ENCODE assay signal across 16 cellular contexts in the genomic region with DNA sequence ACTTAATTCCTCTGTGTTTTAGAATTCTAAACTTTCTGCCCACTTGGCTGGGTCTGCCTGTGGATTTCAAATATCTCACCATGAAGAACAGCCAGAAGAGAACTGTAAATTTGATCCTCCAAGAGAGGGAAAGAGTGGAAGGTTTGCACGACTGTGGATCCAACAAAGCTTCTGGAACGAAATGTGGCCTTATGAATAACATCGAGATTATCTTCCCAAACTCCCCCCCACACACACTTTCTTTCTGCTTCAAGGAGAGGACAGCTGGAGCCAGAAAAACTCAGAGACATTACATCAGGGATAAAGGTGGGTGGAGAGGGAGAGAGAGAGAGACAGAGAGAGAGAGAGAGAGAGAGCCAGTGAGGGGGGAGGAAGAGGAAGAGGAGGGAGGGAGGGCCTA.
"Had no signal": no experiment of that assay in that cellular context is flagged by ENCODE, and none has a peak within 500 bp of the region (broad histone marks: within the 10 kb centered on the region; RNA-seq: fewer than 3 reads in every experiment).

No MANE protein-coding gene starts in this region.

- H3K9me3 Mint-ChIP-seq: activated naive CD8-positive, alpha-beta T cell treated with anti-CD3 and anti-CD28 coated beads, Interleukin-2, amount 10 ng/mL, durations not matched to agents 7 days and 5 days; dendritic cell treated with granulocyte-macrophage colony-stimulating factor and Interleukin-4, amounts not matched to agents 40 ng/mL and 50 ng/mL, for 4 days had no signal

- H3K36me3 Mint-ChIP-seq: activated naive CD8-positive, alpha-beta T cell treated with anti-CD3 and anti-CD28 coated beads, Interleukin-2, amount 10 ng/mL, durations not matched to agents 7 days and 5 days had no signal

- H3K4me1 ChIP-seq: right lobe of liver, stomach had no signal

- H3K36me3 ChIP-seq: neutrophil, right lobe of liver, stomach had no signal

- H3K4me3 ChIP-seq: right lobe of liver, stomach had no signal

- H3K27me3 ChIP-seq: right lobe of liver had no signal

- H3K27me3 Mint-ChIP-seq: dendritic cell treated with granulocyte-macrophage colony-stimulating factor and Interleukin-4, amounts not matched to agents 40 ng/mL and 50 ng/mL, for 4 days had no signal

- DNase-seq: activated CD4-positive, alpha-beta T cell treated with anti-CD3 and anti-CD28 coated beads for 1 hour; activated CD4-positive, alpha-beta T cell treated with anti-CD3 and anti-CD28 coated beads, Interleukin-2, amount 50 U/mL, for 4 hours; activated naive CD4-positive, alpha-beta T cell; activated naive CD8-positive, alpha-beta T cell treated with anti-CD3 and anti-CD28 coated beads, Interleukin-2, amount 10 ng/mL, durations not matched to agents 7 days and 5 days; activated T-cell treated with anti-CD3 and anti-CD28 coated beads for 4 hours; effector memory CD4-positive, alpha-beta T cell; foreskin melanocyte; posterior cingulate gyrus; right lobe of liver; stimulated activated CD4-positive, alpha-beta T cell treated with anti-CD3 and anti-CD28 coated beads, Interleukin-2, amount 100 ng/mL, for 24 hours; stomach; T-helper 1 cell; T1000 had no signal

- H3K27ac ChIP-seq: neutrophil, right lobe of liver had no signal

- H3K9me3 ChIP-seq: neutrophil, right lobe of liver, stomach had no signal

- ATAC-seq: right lobe of liver, SK-N-SH treated with all-trans-retinoic acid at 6 μM for 48 hours had no signal

- H3K4me3 Mint-ChIP-seq: activated naive CD8-positive, alpha-beta T cell treated with anti-CD3 and anti-CD28 coated beads, Interleukin-2, amount 10 ng/mL, durations not matched to agents 7 days and 5 days; dendritic cell treated with granulocyte-macrophage colony-stimulating factor and Interleukin-4, amounts not matched to agents 40 ng/mL and 50 ng/mL, for 4 days had no signal

- H3K27ac Mint-ChIP-seq: activated naive CD8-positive, alpha-beta T cell treated with anti-CD3 and anti-CD28 coated beads, Interleukin-2, amount 10 ng/mL, durations not matched to agents 7 days and 5 days; dendritic cell treated with granulocyte-macrophage colony-stimulating factor and Interleukin-4, amounts not matched to agents 40 ng/mL and 50 ng/mL, for 4 days had no signal
